Comparison of ENCODE assay signal across 13 cellular contexts in the genomic region with DNA sequence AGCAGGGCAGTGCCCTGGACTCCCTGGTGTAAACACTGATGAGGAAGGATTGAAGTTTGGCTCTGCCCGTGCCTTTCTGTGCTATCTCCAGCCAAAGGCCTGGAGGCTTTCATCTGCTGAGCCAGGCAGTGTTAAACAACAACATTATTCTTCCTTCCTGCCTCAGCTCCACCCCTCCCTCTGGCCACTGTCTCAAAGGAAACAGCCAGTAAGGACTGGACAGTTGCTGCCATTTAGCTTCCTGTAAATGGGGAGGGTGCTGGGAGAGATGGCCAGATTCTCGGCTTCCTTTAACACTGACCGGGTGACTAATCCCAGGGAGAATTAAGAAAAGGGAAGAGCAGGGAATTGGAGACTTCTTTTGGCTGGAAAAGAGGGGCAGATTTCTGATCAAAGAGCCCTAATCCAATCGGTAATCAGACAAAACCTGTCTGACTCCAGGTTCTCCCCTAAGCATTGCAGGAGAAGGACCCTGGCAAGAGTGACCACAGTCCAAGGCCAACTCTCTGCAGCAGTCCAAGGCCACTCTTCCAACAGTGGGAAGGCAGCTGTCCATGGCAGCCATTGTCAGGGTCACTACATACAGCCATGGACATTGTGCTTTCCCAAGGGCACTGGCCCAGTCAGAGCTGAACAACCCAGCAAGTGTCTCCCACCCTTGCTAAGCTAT. TPM values are rescaled to one million over a fixed set of nuclear protein-coding genes. Genes with fewer than 3 reads are reported as not detected.
DNase-seq lines count a peak whose midpoint lies in the region; ATAC-seq and TF ChIP-seq lines count a peak whose summit lies in the region.
"Had no signal": no experiment of that assay in that cellular context is flagged by ENCODE, and none has a peak within 500 bp of the region (broad histone marks: within the 10 kb centered on the region; RNA-seq: fewer than 3 reads in every experiment).

No MANE protein-coding gene starts in this region.

- peak overlapping the region; percentile 14 to 75 (median 46) for H3K27ac ChIP-seq in sigmoid colon
- H3K27ac ChIP-seq: SK-N-MC had no signal

- TF ChIP-seq EP300 in sigmoid colon (IDR thresholded peaks at IDR 0.05), result peak in 2 of 4 donors; percentile 74 to 76

- intact Hi-C loops in sigmoid colon (cut with DNase I), result loop anchor here (2.0 kb wide), 1 partner anchor 21 kb away; no protein-coding TSS in a partner anchor

- no peak overlapping the region for H3K4me3 ChIP-seq in sigmoid colon
- H3K4me3 ChIP-seq: K562, SK-N-MC, skin epidermis had no signal

- 66 to 77% methylated on average over 4 of the region's 4 CpGs for WGBS in sigmoid colon, 2 donors

- DNase-seq in LHCN-M2 (ENCODE audit: low read depth) (peak; percentile 35), dermis microvascular lymphatic vessel endothelial cell (ENCODE audit: low read depth in 2 of 2) (peak; percentile 21 to 70), kidney tubule cell (ENCODE audit: low spot score) (peak; percentile 36), sigmoid colon (peak; percentile 88), DMS79 treated with DMSO at 0.1 percent for 48 hours (lab: John Stamatoyannopoulos, UW) (no peak)
- DNase-seq: activated CD4-positive, alpha-beta T cell treated with anti-CD3 and anti-CD28 coated beads, Interleukin-2, amount 50 U/mL, for 1 hour; effector memory CD4-positive, alpha-beta T cell had no signal

- no peak for TF ChIP-seq POLR2A in sigmoid colon (IDR thresholded peaks at IDR 0.05)

- TF ChIP-seq CTCF in sigmoid colon (IDR thresholded peaks at IDR 0.05), result no peak

- peaks cover 0 to 37% (median 22%) of the 10 kb centered on the region in 4 donors for H3K4me1 ChIP-seq in sigmoid colon

- no peaks in the 10 kb centered on the region for H3K36me3 ChIP-seq in sigmoid colon

- ATAC-seq in HG03280 (IDR thresholded peaks at IDR 0.05; ENCODE audit: unreplicated experiment) (no peak), GM18502 (IDR thresholded peaks at IDR 0.05; ENCODE audit: poor library complexity, unreplicated experiment) (no peak), GM18511 (IDR thresholded peaks at IDR 0.05; ENCODE audit: unreplicated experiment) (no peak)
- ATAC-seq: K562 had no signal

- H3K9me3 ChIP-seq in sigmoid colon, result no peaks in the 10 kb centered on the region

- H3K27me3 ChIP-seq in sigmoid colon, result no peaks in the 10 kb centered on the region

RNA-seq across cellular contexts. Expression of gene ADGRF1, which starts 19.6 kb away (rescaled TPM):
- total RNA-seq in LHCN-M2 (2014; rRNA removed) (not detected in 2 replicates), dermis microvascular lymphatic vessel endothelial cell (not detected in 2 replicates), sigmoid colon (not detected)
- not detected for polyA plus RNA-seq in LHCN-M2 (2012)
- polyA plus RNA-seq in sigmoid colon, result 1 to 10 TPM in 1 of 3 donors, under 1 TPM in 1, not detected in 1; 0.46 to 1.0 TPM
- total RNA-seq: K562 had no signal
- polyA plus RNA-seq: K562 had no signal
